In the genomic region with DNA sequence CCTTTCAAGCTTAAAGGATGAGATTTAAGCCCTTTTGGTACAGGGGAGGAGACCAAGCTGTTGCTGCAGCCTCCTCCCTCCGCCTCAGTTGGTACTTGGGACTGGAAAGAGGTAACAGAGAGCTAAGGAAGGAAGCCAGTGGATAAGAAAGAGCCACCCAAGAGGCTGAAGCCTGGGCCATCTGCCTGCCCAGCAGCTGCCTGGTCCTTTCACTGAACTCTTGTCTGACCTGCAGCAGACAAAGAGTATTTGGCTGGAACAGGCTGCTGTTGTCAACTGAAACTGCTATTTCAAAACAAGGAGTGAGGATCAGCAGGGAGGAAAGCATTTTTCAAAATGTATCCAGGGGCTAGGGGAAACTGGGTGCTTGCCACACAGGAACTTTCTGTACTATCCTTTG, we compare ENCODE assay signal across 13 cellular contexts. TPM values are rescaled to one million over a fixed set of nuclear protein-coding genes. Genes with fewer than 3 reads are reported as not detected.
DNase-seq lines count a peak whose midpoint lies in the region; ATAC-seq and TF ChIP-seq lines count a peak whose summit lies in the region.
"Had no signal": no experiment of that assay in that cellular context is flagged by ENCODE, and none has a peak within 500 bp of the region (broad histone marks: within the 10 kb centered on the region; RNA-seq: fewer than 3 reads in every experiment).

No MANE protein-coding gene starts in this region.

- intact Hi-C loops in left lung (cut with DNase I), result no loop called here

- peaks cover 13 to 90% (median 17%) of the 10 kb centered on the region in 3 donors for H3K4me1 ChIP-seq in gastroesophageal sphincter
- peaks cover 8 to 59% of the 10 kb centered on the region in 2 donors for H3K4me1 ChIP-seq in thoracic aorta (ENCODE audit: control insufficient read depth in 1 of 2, low read depth in 2 of 2)
- peaks cover 2 to 4% of the 10 kb centered on the region in 2 donors for H3K4me1 ChIP-seq in left lung

- no peak overlapping the region for H3K4me3 ChIP-seq in gastroesophageal sphincter
- no peak overlapping the region for H3K4me3 ChIP-seq in thoracic aorta
- H3K4me3 ChIP-seq in left lung, result no peak overlapping the region

- TF ChIP-seq EP300 in gastroesophageal sphincter (IDR thresholded peaks at IDR 0.05), result no peak

- ATAC-seq in gastroesophageal sphincter, result peak; percentile 73
- no peak for ATAC-seq in thoracic aorta (ENCODE audit: insufficient number of reproducible peaks, low FRiP score, low read depth)
- no peak for ATAC-seq in left lung
- no peak for ATAC-seq in GM21528 (IDR thresholded peaks at IDR 0.05; ENCODE audit: low FRiP score, unreplicated experiment)
- ATAC-seq: esophagus mucosa had no signal

- H3K36me3 ChIP-seq in gastroesophageal sphincter (no peaks in the 10 kb centered on the region), thoracic aorta (peaks cover 6% of the 10 kb centered on the region), left lung (no peaks in the 10 kb centered on the region)

- H3K27me3 ChIP-seq in gastroesophageal sphincter (no peaks in the 10 kb centered on the region), thoracic aorta (replicated peaks; ENCODE audit: insufficient read depth) (no peaks in the 10 kb centered on the region), left lung (no peaks in the 10 kb centered on the region)

- TF ChIP-seq CTCF in gastroesophageal sphincter (IDR thresholded peaks at IDR 0.05) (no peak), thoracic aorta (IDR thresholded peaks at IDR 0.05) (no peak), left lung (IDR thresholded peaks at IDR 0.05) (no peak)

- 56% methylated on average over 1 of the region's 1 CpG; no CpG with 5 or more reads in 1 of the 2 donors for WGBS in gastroesophageal sphincter (ENCODE audit: low coverage in 1 of 2), 2 donors

- DNase-seq in DMS53 (lab: John Stamatoyannopoulos, UW) (peak; percentile 51), DMS53 treated with DMSO at 0.1 percent for 48 hours (lab: John Stamatoyannopoulos, UW; ENCODE audit: unreplicated experiment) (no peak), myocyte (ENCODE audit: low read depth) (peak; percentile 60), thoracic aorta (ENCODE audit: low spot score) (no peak), left lung (no peak), activated gamma-delta T cell treated with Interleukin-2 at 50 U/mL for 16 hours (no peak)
- DNase-seq: CD4-positive, CD25-positive, alpha-beta regulatory T cell; NCI-H146; stimulated activated naive CD4-positive, alpha-beta T cell had no signal

- TF ChIP-seq POLR2A in gastroesophageal sphincter (IDR thresholded peaks at IDR 0.05), result no peak

- H3K9me3 ChIP-seq in gastroesophageal sphincter (no peaks in the 10 kb centered on the region), thoracic aorta (no peaks in the 10 kb centered on the region), left lung (no peaks in the 10 kb centered on the region)

- H3K27ac ChIP-seq in gastroesophageal sphincter (peak overlapping the region; percentile 60 to 92 (median 85)), thoracic aorta (peak overlapping the region; percentile 39 to 40), left lung (no peak overlapping the region)
- H3K27ac ChIP-seq: 22Rv1 had no signal

RNA-seq across cellular contexts. Expression of gene TNS1, which starts 30.3 kb away (rescaled TPM):
- total RNA-seq in gastroesophageal sphincter, result 1,000 to 10,000 TPM in 3 of 4 donors, 100 to 1,000 TPM in 1; 825 to 2,193 (median 1,462) TPM
- total RNA-seq in myocyte, result 106 TPM in 2 replicates
- polyA plus RNA-seq in myocyte (2012), result 198 TPM
- 1,000 to 10,000 TPM; 1,836 to 2,296 TPM for total RNA-seq in thoracic aorta
- 100 to 1,000 TPM; 303 to 327 TPM for total RNA-seq in left lung
- polyA plus RNA-seq: CD4-positive, CD25-positive, alpha-beta regulatory T cell had no signal

Comparison
In these comparisons a context has a peak if more than half of its experiments do, and no peak if none do; other contexts are left out.
1. DNase-seq: peak in DMS53 (single experiment) and myocyte (single experiment); none in DMS53 treated with DMSO at 0.1 percent for 48 hours (single experiment), thoracic aorta (single experiment), left lung (0 of 2) and activated gamma-delta T cell treated with Interleukin-2 at 50 U/mL for 16 hours (single experiment).
2. H3K27ac ChIP-seq: peak in gastroesophageal sphincter (4 of 4) and thoracic aorta (2 of 2); none in left lung (0 of 2).